ENCODE assay signal across 19 cellular contexts in the genomic region with DNA sequence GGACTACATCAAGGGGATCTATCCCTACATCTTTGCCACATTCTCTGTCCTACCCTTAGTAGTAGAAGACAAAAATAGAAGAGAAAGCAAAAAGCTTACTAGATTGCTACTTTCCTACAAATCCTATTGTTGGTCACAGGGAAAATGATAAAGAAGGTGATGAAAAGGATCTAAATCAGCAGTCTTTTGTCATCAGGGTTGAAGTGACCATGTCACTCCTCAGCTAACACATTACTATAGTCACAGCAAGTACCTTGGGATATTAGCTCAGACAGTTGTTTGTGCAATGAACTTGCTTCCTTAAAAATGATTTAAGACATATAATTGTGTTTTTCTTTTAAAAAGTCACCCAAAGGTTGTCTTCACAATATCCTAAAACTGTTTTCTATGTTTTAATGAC. TPM values are rescaled to one million over a fixed set of nuclear protein-coding genes. Genes with fewer than 3 reads are reported as not detected.
DNase-seq lines count a peak whose midpoint lies in the region; ATAC-seq and TF ChIP-seq lines count a peak whose summit lies in the region.
"Had no signal": no experiment of that assay in that cellular context is flagged by ENCODE, and none has a peak within 500 bp of the region (broad histone marks: within the 10 kb centered on the region; RNA-seq: fewer than 3 reads in every experiment).

No MANE protein-coding gene starts in this region.

- H3K9me3 ChIP-seq in adrenal gland (replicated peaks in 1 of 3) (no peaks in the 10 kb centered on the region), left ventricle myocardium inferior (replicated peaks) (no peaks in the 10 kb centered on the region)

- peaks cover 0 to 16% of the 10 kb centered on the region in 2 donors for H3K27me3 Mint-ChIP-seq in natural killer cell (ENCODE audit: low read depth in 2 of 2)

- no peak overlapping the region for H3K4me3 ChIP-seq in KMS-11 (IDR thresholded peaks at IDR 0.05; ENCODE audit: insufficient read depth, low read depth, low read length)
- H3K4me3 ChIP-seq in adrenal gland: no peak overlapping the region
- no peak overlapping the region for H3K4me3 ChIP-seq in left ventricle myocardium inferior
- H3K4me3 ChIP-seq: GM23248 had no signal

- H3K4me1 ChIP-seq in KMS-11 (ENCODE audit: low read depth, poor library complexity, severe bottlenecking) (peaks cover 100% of the 10 kb centered on the region), adrenal gland (replicated peaks in 1 of 2) (peaks cover 10 to 35% of the 10 kb centered on the region in 2 donors), left ventricle myocardium inferior (peaks cover 70% of the 10 kb centered on the region)

- peak overlapping the region; percentile 74 for H3K4me2 ChIP-seq in KMS-11

- H3K27ac ChIP-seq in KMS-11 (peak overlapping the region; percentile 91), adrenal gland (peak overlapping the region in 3 of 5 donors; percentile 4 to 82 (median 32)), left ventricle myocardium inferior (replicated peaks) (peak overlapping the region; percentile 67), substantia nigra (ENCODE audit: low read depth, low read length, poor library complexity, severe bottlenecking) (peak overlapping the region; percentile 77)
- H3K27ac ChIP-seq: GM23248 had no signal

- H3K27me3 ChIP-seq in KMS-11 (ENCODE audit: insufficient read depth, low read depth): no peaks in the 10 kb centered on the region
- no peaks in the 10 kb centered on the region for H3K27me3 ChIP-seq in adrenal gland
- no peaks in the 10 kb centered on the region for H3K27me3 ChIP-seq in left ventricle myocardium inferior (ENCODE audit: low read depth)

- H3K4me1 Mint-ChIP-seq in natural killer cell: no peaks in the 10 kb centered on the region

- DNase-seq in adrenal gland: no peak
- no peak for DNase-seq in left ventricle myocardium inferior
- no peak for DNase-seq in substantia nigra (lab: John Stamatoyannopoulos, UW)
- no peak for DNase-seq in natural killer cell
- DNase-seq in posterior vena cava (ENCODE audit: low spot score): no peak
- DNase-seq: ACHN; CD8-positive, alpha-beta T cell; GF-D8; GM23248; IMR-90; NCI-H1105; NCI-H187 treated with DMSO at 0.1 percent for 48 hours; NCI-H446; NCI-H748 treated with DMSO at 0.1 percent for 48 hours; SHP77 had no signal

- intact Hi-C loops in adrenal gland (cut with DNase I): no loop called here
- intact Hi-C loops in left ventricle myocardium inferior (cut with micrococcal nuclease): no loop called here
- intact Hi-C loops in natural killer cell (cut with micrococcal nuclease): no loop called here
- intact Hi-C loops in posterior vena cava (cut with DNase I): no loop called here

- no peak for TF ChIP-seq CTCF in KMS-11 (conservative IDR thresholded peaks at IDR 0.05; ENCODE audit: low read depth, low read length)
- TF ChIP-seq CTCF in adrenal gland (IDR thresholded peaks at IDR 0.05): no peak
- TF ChIP-seq CTCF in left ventricle myocardium inferior (IDR thresholded peaks at IDR 0.05; ENCODE audit: borderline replicate concordance): no peak
- TF ChIP-seq CTCF in natural killer cell (IDR thresholded peaks at IDR 0.05): no peak

- no peaks in the 10 kb centered on the region for H3K36me3 ChIP-seq in KMS-11 (ENCODE audit: insufficient read depth)
- H3K36me3 ChIP-seq in adrenal gland (replicated peaks in 1 of 2): no peaks in the 10 kb centered on the region
- H3K36me3 ChIP-seq in left ventricle myocardium inferior: peaks cover 13% of the 10 kb centered on the region

- no peak for TF ChIP-seq POLR2A in adrenal gland (IDR thresholded peaks at IDR 0.05)

- no peak overlapping the region for H2AFZ ChIP-seq in KMS-11 (ENCODE audit: low read depth)
- H2AFZ ChIP-seq: GM23248 had no signal

- peaks cover 78% of the 10 kb centered on the region for H3K79me2 ChIP-seq in KMS-11 (ENCODE audit: insufficient read depth, low read depth)

- no peaks in the 10 kb centered on the region for H4K20me1 ChIP-seq in KMS-11 (ENCODE audit: insufficient read depth)

- H3K4me3 Mint-ChIP-seq in natural killer cell: no peak overlapping the region
- H3K4me3 Mint-ChIP-seq: B cell had no signal

- no peaks in the 10 kb centered on the region for H3K9me3 Mint-ChIP-seq in natural killer cell
- H3K9me3 Mint-ChIP-seq: CD8-positive, alpha-beta T cell had no signal

- H3K27ac Mint-ChIP-seq in natural killer cell: no peak overlapping the region
- H3K27ac Mint-ChIP-seq: B cell; CD8-positive, alpha-beta T cell had no signal

- peak overlapping the region; percentile 51; the same call in 1 of the 2 replicates for H3K9ac ChIP-seq in KMS-11
- H3K9ac ChIP-seq: GM23248 had no signal

- no peaks in the 10 kb centered on the region for H3K36me3 Mint-ChIP-seq in natural killer cell
- H3K36me3 Mint-ChIP-seq: CD8-positive, alpha-beta T cell had no signal

- ATAC-seq in natural killer cell (no peak), HG02623 (IDR thresholded peaks at IDR 0.05; ENCODE audit: unreplicated experiment) (no peak)
- ATAC-seq: CD8-positive, alpha-beta T cell; Panc1 had no signal

RNA-seq across cellular contexts. Expression of gene ST3GAL6, which starts 6.3 kb away (rescaled TPM):
- total RNA-seq in adrenal gland: 10 to 100 TPM in 7 of 8 donors, 1 to 10 TPM in 1; 6.0 to 48.0 (median 20.1) TPM
- polyA plus RNA-seq in adrenal gland: 10 to 100 TPM; 15.2 to 24.9 (median 18.1) TPM
- 52.5 TPM for total RNA-seq in left ventricle myocardium inferior
- total RNA-seq in natural killer cell: 1 to 10 TPM in 2 of 3 donors, under 1 TPM in 1; 0.38 to 3.7 (median 1.4) TPM
- total RNA-seq in posterior vena cava: 1 to 10 TPM; 6.8 to 7.5 TPM
- total RNA-seq: B cell; CD8-positive, alpha-beta T cell; GM23248 had no signal

Comparison
In these comparisons a context has a peak if more than half of its experiments do, and no peak if none do; other contexts are left out.
1. H3K27ac ChIP-seq: peak in every context shown above with its lines; median percentile 91 in KMS-11; 77 in substantia nigra; 67 in left ventricle myocardium inferior; 32 in adrenal gland.